In the genomic region with DNA sequence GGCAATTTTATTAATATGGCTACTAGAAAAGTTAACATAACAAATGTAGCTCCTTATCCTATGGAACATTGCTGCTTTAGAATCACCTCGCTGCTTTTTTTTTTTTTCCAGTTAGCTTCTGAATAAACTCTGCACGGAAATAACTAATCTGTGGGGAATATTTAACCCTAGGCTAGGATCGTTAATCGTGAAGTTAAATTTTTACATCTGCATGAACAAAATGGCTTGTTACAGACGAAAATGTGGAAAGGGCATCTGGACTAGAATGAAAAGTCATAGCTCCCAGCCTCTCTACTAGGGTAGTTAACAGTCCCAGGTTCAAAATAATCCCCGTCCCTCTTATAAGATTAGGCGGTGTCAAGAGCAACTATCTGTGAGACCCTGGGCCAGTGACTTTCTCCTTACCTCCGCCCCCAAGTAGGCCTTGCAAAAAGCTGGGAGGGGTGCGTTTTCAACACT, we compare ENCODE assay signal across 8 cellular contexts. TPM values are rescaled to one million over a fixed set of nuclear protein-coding genes. Genes with fewer than 3 reads are reported as not detected.
DNase-seq lines count a peak whose midpoint lies in the region; ATAC-seq and TF ChIP-seq lines count a peak whose summit lies in the region.

No MANE protein-coding gene starts in this region.

- POLR2A ChIA-PET in activated CD4-positive, alpha-beta memory T cell treated with anti-CD3 and anti-CD28 coated beads, Interleukin-2, amount 10 ng/mL, durations not matched to agents 7 days and 5 days (lab: Charles Lee) = interaction anchor here (0.8 to 1.6 kb wide), 12 partner anchors 11 to 754 kb away, joined by 3 to 10 read pairs (median 3); a partner anchor contains a TSS

- CTCF ChIA-PET in activated CD4-positive, alpha-beta memory T cell treated with anti-CD3 and anti-CD28 coated beads, Interleukin-2, amount 10 ng/mL, durations not matched to agents 7 days and 5 days (lab: Charles Lee) = interaction anchor here (0.8 to 1.9 kb wide), 12 partner anchors 10 to 306 kb away, joined by 3 to 9 read pairs (median 4); a partner anchor contains a TSS

- H3K9me2 ChIP-seq in GM23338 (ENCODE audit: insufficient read depth) = no peaks in the 10 kb centered on the region

- H3K79me2 ChIP-seq in ACC112 (ENCODE audit: control insufficient read depth, insufficient read depth, low read length, unreplicated experiment) (peaks cover 3% of the 10 kb centered on the region), GM23338 (replicated peaks; ENCODE audit: insufficient read depth) (no peaks in the 10 kb centered on the region)

- H2AFZ ChIP-seq in ACC112 (ENCODE audit: low read length, unreplicated experiment) (peak overlapping the region; percentile 97), GM23338 (peak overlapping the region; percentile 54; the same call in 1 of the 2 replicates)

- H3K4me3 Mint-ChIP-seq in GM23338 = peak overlapping the region; percentile 82
- peak overlapping the region; percentile 71 for H3K4me3 Mint-ChIP-seq in activated CD4-positive, alpha-beta memory T cell treated with anti-CD3 and anti-CD28 coated beads, Interleukin-2, amount 10 ng/mL, durations not matched to agents 7 days and 5 days
- peak overlapping the region; percentile 86 for H3K4me3 Mint-ChIP-seq in stimulated activated naive CD8-positive, alpha-beta T cell treated with anti-CD3 and anti-CD28 coated beads, Interleukin-15, Interleukin-2, amounts not matched to agents 100 ng/mL and 50 ng/mL, for 24 hours

- peak overlapping the region; percentile 80; the same call in 1 of the 2 replicates for H3K9ac ChIP-seq in iPS-20b (ENCODE audit: low read depth, low read length)

- no peak overlapping the region for H3K27ac Mint-ChIP-seq in GM23338
- H3K27ac Mint-ChIP-seq in activated CD4-positive, alpha-beta memory T cell treated with anti-CD3 and anti-CD28 coated beads, Interleukin-2, amount 10 ng/mL, durations not matched to agents 7 days and 5 days = no peak overlapping the region
- peak overlapping the region; percentile 56 for H3K27ac Mint-ChIP-seq in stimulated activated naive CD8-positive, alpha-beta T cell treated with anti-CD3 and anti-CD28 coated beads, Interleukin-15, Interleukin-2, amounts not matched to agents 100 ng/mL and 50 ng/mL, for 24 hours

- H3K9me3 Mint-ChIP-seq in GM23338 = no peaks in the 10 kb centered on the region
- no peaks in the 10 kb centered on the region for H3K9me3 Mint-ChIP-seq in activated CD4-positive, alpha-beta memory T cell treated with anti-CD3 and anti-CD28 coated beads, Interleukin-2, amount 10 ng/mL, durations not matched to agents 7 days and 5 days
- no peaks in the 10 kb centered on the region for H3K9me3 Mint-ChIP-seq in stimulated activated naive CD8-positive, alpha-beta T cell treated with anti-CD3 and anti-CD28 coated beads, Interleukin-15, Interleukin-2, amounts not matched to agents 100 ng/mL and 50 ng/mL, for 24 hours

- H3K4me1 ChIP-seq in ACC112 (ENCODE audit: control insufficient read depth, insufficient read depth, low read length, unreplicated experiment) (peaks cover 42% of the 10 kb centered on the region), GM23338 (ENCODE audit: insufficient read depth) (no peaks in the 10 kb centered on the region; the same call in 1 of the 2 replicates), iPS-20b (ENCODE audit: insufficient read depth, low read length) (no peaks in the 10 kb centered on the region; the same call in 1 of the 2 replicates)

- H3K36me3 ChIP-seq in ACC112 (ENCODE audit: insufficient read depth, low read length) = no peaks in the 10 kb centered on the region
- H3K36me3 ChIP-seq in GM23338 (ENCODE audit: insufficient read depth) = no peaks in the 10 kb centered on the region
- H3K36me3 ChIP-seq in iPS-20b (ENCODE audit: insufficient read depth, low read depth, low read length) = no peaks in the 10 kb centered on the region

- H3K4me3 ChIP-seq in ACC112 (ENCODE audit: low read depth, low read length) (peak overlapping the region; percentile 96), GM23338 (peak overlapping the region; percentile 72), iPS-20b (ENCODE audit: low read length) (peak overlapping the region; percentile 73)

- DNase-seq in GM23338 (ENCODE audit: low spot score) = no peak
- DNase-seq in activated CD4-positive, alpha-beta memory T cell treated with anti-CD3 and anti-CD28 coated beads, Interleukin-2, amount 10 ng/mL, durations not matched to agents 7 days and 5 days = no peak
- no peak for DNase-seq in NCI-H774 (lab: John Stamatoyannopoulos, UW)

- H3K4me1 Mint-ChIP-seq in GM23338 = peaks cover 8% of the 10 kb centered on the region
- peaks cover 19% of the 10 kb centered on the region for H3K4me1 Mint-ChIP-seq in activated CD4-positive, alpha-beta memory T cell treated with anti-CD3 and anti-CD28 coated beads, Interleukin-2, amount 10 ng/mL, durations not matched to agents 7 days and 5 days
- peaks cover 30% of the 10 kb centered on the region for H3K4me1 Mint-ChIP-seq in stimulated activated naive CD8-positive, alpha-beta T cell treated with anti-CD3 and anti-CD28 coated beads, Interleukin-15, Interleukin-2, amounts not matched to agents 100 ng/mL and 50 ng/mL, for 24 hours (ENCODE audit: low read depth)

- no peak for TF ChIP-seq CTCF in GM23338 (conservative IDR thresholded peaks at IDR 0.05; ENCODE audit: low read depth in 2 of 2)

- H3K27ac ChIP-seq in ACC112 (ENCODE audit: low read depth, low read length) (peak overlapping the region; percentile 32; the same call in 1 of the 2 replicates), GM23338 (ENCODE audit: low read depth) (no peak overlapping the region), iPS-20b (ENCODE audit: low read length) (no peak overlapping the region)

- H3K27me3 ChIP-seq in ACC112 (ENCODE audit: insufficient read depth, low read length) (no peaks in the 10 kb centered on the region), GM23338 (ENCODE audit: insufficient read depth) (peaks cover 22% of the 10 kb centered on the region), iPS-20b (ENCODE audit: insufficient read depth, low read length) (peaks cover 25% of the 10 kb centered on the region)

- H3K4me2 ChIP-seq in GM23338 = peak overlapping the region; percentile 71

- H4K20me1 ChIP-seq in GM23338 (replicated peaks; ENCODE audit: insufficient read depth) = no peaks in the 10 kb centered on the region

- no peaks in the 10 kb centered on the region for H3K36me3 Mint-ChIP-seq in GM23338 (ENCODE audit: low read depth)
- no peaks in the 10 kb centered on the region for H3K36me3 Mint-ChIP-seq in activated CD4-positive, alpha-beta memory T cell treated with anti-CD3 and anti-CD28 coated beads, Interleukin-2, amount 10 ng/mL, durations not matched to agents 7 days and 5 days (ENCODE audit: low read depth)
- H3K36me3 Mint-ChIP-seq in stimulated activated naive CD8-positive, alpha-beta T cell treated with anti-CD3 and anti-CD28 coated beads, Interleukin-15, Interleukin-2, amounts not matched to agents 100 ng/mL and 50 ng/mL, for 24 hours (ENCODE audit: low read depth) = peaks cover 5% of the 10 kb centered on the region

- H3K27me3 Mint-ChIP-seq in GM23338 (ENCODE audit: insufficient read depth, low read depth, poor library complexity) = peaks cover 14% of the 10 kb centered on the region
- H3K27me3 Mint-ChIP-seq in activated CD4-positive, alpha-beta memory T cell treated with anti-CD3 and anti-CD28 coated beads, Interleukin-2, amount 10 ng/mL, durations not matched to agents 7 days and 5 days = no peaks in the 10 kb centered on the region
- H3K27me3 Mint-ChIP-seq in stimulated activated naive CD8-positive, alpha-beta T cell treated with anti-CD3 and anti-CD28 coated beads, Interleukin-15, Interleukin-2, amounts not matched to agents 100 ng/mL and 50 ng/mL, for 24 hours = no peaks in the 10 kb centered on the region

- no peaks in the 10 kb centered on the region for H3K9me3 ChIP-seq in iPS-20b (ENCODE audit: insufficient read depth, low read depth, low read length)

- H3F3A ChIP-seq in GM23338 (replicated peaks; ENCODE audit: low read depth) = no peaks in the 10 kb centered on the region

- ATAC-seq in GM23338 = no peak
- ATAC-seq in HG03520 (IDR thresholded peaks at IDR 0.05; ENCODE audit: unreplicated experiment) = no peak
- no peak for ATAC-seq in HG02763 (IDR thresholded peaks at IDR 0.05; ENCODE audit: unreplicated experiment)

TF ChIP-seq in GM23338, 12 proteins besides CTCF, POLR2A, EP300 and RAD21 (continues in another document):
- TF ChIP-seq CREB1 (CRISPR knock-in tag; IDR thresholded peaks at IDR 0.05; ENCODE audit: low read depth) = no peak

RNA-seq across cellular contexts. Expression of a gene that starts 0.5 kb away (rescaled TPM):
- total RNA-seq in GM23338 (2014; rRNA removed; shearing (Covaris generic)) = 2.4 and 4.8 TPM in 2 replicates
- 1.7 and 1.9 TPM in 2 replicates for polyA plus RNA-seq in GM23338 (2016; fragmentation: Nextera tagmentation; extraction: Ambion mirVana)
- 1 to 10 TPM; 2.7 to 3.3 TPM for total RNA-seq in activated CD4-positive, alpha-beta memory T cell treated with anti-CD3 and anti-CD28 coated beads, Interleukin-2, amount 10 ng/mL, durations not matched to agents 7 days and 5 days
